14 cellular contexts compared by ENCODE assay signal in genomic region chr15:92047900-92048299, GRCh38.
DNase-seq lines count a peak whose midpoint lies in the region; ATAC-seq and TF ChIP-seq lines count a peak whose summit lies in the region.
"Had no signal": no experiment of that assay in that cellular context is flagged by ENCODE, and none has a peak within 500 bp of the region (broad histone marks: within the 10 kb centered on the region; RNA-seq: fewer than 3 reads in every experiment).

No MANE protein-coding gene starts in this region.

- peak overlapping the region in 1 of 2 donors; percentile 48 for H3K27ac Mint-ChIP-seq in stimulated activated naive CD8-positive, alpha-beta T cell treated with anti-CD3 and anti-CD28 coated beads, Interleukin-15, amount 100 ng/mL, for 72 hours
- peak overlapping the region; percentile 13 for H3K27ac Mint-ChIP-seq in dendritic cell treated with granulocyte-macrophage colony-stimulating factor and Interleukin-4, amounts not matched to agents 40 ng/mL and 50 ng/mL, for 4 days
- H3K27ac Mint-ChIP-seq: B cell; CD4-positive, alpha-beta memory T cell; GM23338; H9 had no signal

- H3K36me3 Mint-ChIP-seq in dendritic cell treated with granulocyte-macrophage colony-stimulating factor and Interleukin-4, amounts not matched to agents 40 ng/mL and 50 ng/mL, for 4 days (ENCODE audit: low read depth), result peaks cover 7% of the 10 kb centered on the region
- H3K36me3 Mint-ChIP-seq: CD4-positive, alpha-beta memory T cell had no signal

- no peak overlapping the region for H3K4me3 ChIP-seq in OCI-LY3 (ENCODE audit: low read length)
- no peak overlapping the region for H3K4me3 ChIP-seq in WERI-Rb-1 (ENCODE audit: low read depth, low read length)
- H3K4me3 ChIP-seq: GM23338 had no signal

- no peak for DNase-seq in stimulated activated naive CD8-positive, alpha-beta T cell treated with anti-CD3 and anti-CD28 coated beads, Interleukin-15, amount 100 ng/mL, for 72 hours
- no peak for DNase-seq in stimulated activated naive CD8-positive, alpha-beta T cell treated with anti-CD3 and anti-CD28 coated beads, Interleukin-15, Interleukin-2, amounts not matched to agents 100 U/mL and 50 U/mL, for 24 hours
- DNase-seq in MV-4-11 (lab: John Stamatoyannopoulos, UW), result no peak
- no peak for DNase-seq in WERI-Rb-1
- no peak for DNase-seq in activated CD4-positive, CD25-positive, alpha-beta regulatory T cell treated with anti-CD3 and anti-CD28 coated beads, Interleukin-2, amount 50 U/mL, for 72 hours
- DNase-seq: C1 segment of cervical spinal cord; CD4-positive, alpha-beta memory T cell; DND-41; GDM1; H9 had no signal

- no peaks in the 10 kb centered on the region for H3K27me3 Mint-ChIP-seq in stimulated activated naive CD8-positive, alpha-beta T cell treated with anti-CD3 and anti-CD28 coated beads, Interleukin-15, amount 100 ng/mL, for 72 hours
- H3K27me3 Mint-ChIP-seq in dendritic cell treated with granulocyte-macrophage colony-stimulating factor and Interleukin-4, amounts not matched to agents 40 ng/mL and 50 ng/mL, for 4 days, result no peaks in the 10 kb centered on the region
- H3K27me3 Mint-ChIP-seq: B cell; CD4-positive, alpha-beta memory T cell had no signal

- H3K4me3 Mint-ChIP-seq in stimulated activated naive CD8-positive, alpha-beta T cell treated with anti-CD3 and anti-CD28 coated beads, Interleukin-15, amount 100 ng/mL, for 72 hours, result no peak overlapping the region
- H3K4me3 Mint-ChIP-seq in dendritic cell treated with granulocyte-macrophage colony-stimulating factor and Interleukin-4, amounts not matched to agents 40 ng/mL and 50 ng/mL, for 4 days, result no peak overlapping the region
- H3K4me3 Mint-ChIP-seq: B cell; CD4-positive, alpha-beta memory T cell; GM23338; H9 had no signal

- H3K4me2 ChIP-seq in OCI-LY3 (ENCODE audit: low read length), result peak overlapping the region; percentile 25
- H3K4me2 ChIP-seq: GM23338 had no signal

- H3K9me3 ChIP-seq in OCI-LY3 (ENCODE audit: insufficient read depth, low read length) (no peaks in the 10 kb centered on the region), WERI-Rb-1 (ENCODE audit: severe bottlenecking) (no peaks in the 10 kb centered on the region)

- H2AFZ ChIP-seq in OCI-LY3 (ENCODE audit: low read depth, low read length), result no peak overlapping the region
- H2AFZ ChIP-seq: GM23338 had no signal

- no peak overlapping the region for H3K27ac ChIP-seq in OCI-LY3 (ENCODE audit: low read length)
- H3K27ac ChIP-seq in WERI-Rb-1, result no peak overlapping the region

- peaks cover 21% of the 10 kb centered on the region for H3K27me3 ChIP-seq in OCI-LY3 (ENCODE audit: low read depth, low read length)
- H3K27me3 ChIP-seq in WERI-Rb-1 (ENCODE audit: insufficient read depth, low read depth, severe bottlenecking), result peaks cover 55% of the 10 kb centered on the region

- no peaks in the 10 kb centered on the region for H4K20me1 ChIP-seq in OCI-LY3 (ENCODE audit: insufficient read depth, low read length)

- no peaks in the 10 kb centered on the region for H3K36me3 ChIP-seq in OCI-LY3 (replicated peaks; ENCODE audit: low read depth, low read length)
- H3K36me3 ChIP-seq in WERI-Rb-1, result no peaks in the 10 kb centered on the region

- H3K79me2 ChIP-seq in OCI-LY3 (ENCODE audit: low read length), result no peaks in the 10 kb centered on the region

- intact Hi-C loops in dendritic cell treated with granulocyte-macrophage colony-stimulating factor and Interleukin-4, amounts not matched to agents 40 ng/mL and 50 ng/mL, for 4 days (cut with micrococcal nuclease), result no loop called here

- peaks cover 9% of the 10 kb centered on the region for H3K4me1 ChIP-seq in OCI-LY3 (ENCODE audit: low read length)

- H3K9me3 Mint-ChIP-seq in stimulated activated naive CD8-positive, alpha-beta T cell treated with anti-CD3 and anti-CD28 coated beads, Interleukin-15, amount 100 ng/mL, for 72 hours, result no peaks in the 10 kb centered on the region
- no peaks in the 10 kb centered on the region for H3K9me3 Mint-ChIP-seq in dendritic cell treated with granulocyte-macrophage colony-stimulating factor and Interleukin-4, amounts not matched to agents 40 ng/mL and 50 ng/mL, for 4 days
- H3K9me3 Mint-ChIP-seq: CD4-positive, alpha-beta memory T cell; GM23338; H9 had no signal

- H3K4me1 Mint-ChIP-seq in stimulated activated naive CD8-positive, alpha-beta T cell treated with anti-CD3 and anti-CD28 coated beads, Interleukin-15, amount 100 ng/mL, for 72 hours, result peaks cover 10% of the 10 kb centered on the region
- H3K4me1 Mint-ChIP-seq in dendritic cell treated with granulocyte-macrophage colony-stimulating factor and Interleukin-4, amounts not matched to agents 40 ng/mL and 50 ng/mL, for 4 days (ENCODE audit: low read depth), result peaks cover 42% of the 10 kb centered on the region
- H3K4me1 Mint-ChIP-seq: B cell, GM23338, H9 had no signal

- TF ChIP-seq CTCF in OCI-LY3 (IDR thresholded peaks at IDR 0.05; ENCODE audit: low read depth, low read length) (no peak), WERI-Rb-1 (IDR thresholded peaks at IDR 0.05; ENCODE audit: low read depth, low read length) (no peak)

- ATAC-seq in stimulated activated naive CD8-positive, alpha-beta T cell treated with anti-CD3 and anti-CD28 coated beads, Interleukin-15, amount 100 ng/mL, for 72 hours, result peak; percentile 28
- no peak for ATAC-seq in stimulated activated naive CD8-positive, alpha-beta T cell treated with anti-CD3 and anti-CD28 coated beads, Interleukin-15, Interleukin-2, amounts not matched to agents 100 U/mL and 50 U/mL, for 24 hours
- ATAC-seq: GM23338 had no signal

- H3K9ac ChIP-seq in OCI-LY3 (ENCODE audit: low read length), result no peak overlapping the region
